ENCODE assay signal across 8 cellular contexts in the genomic region with DNA sequence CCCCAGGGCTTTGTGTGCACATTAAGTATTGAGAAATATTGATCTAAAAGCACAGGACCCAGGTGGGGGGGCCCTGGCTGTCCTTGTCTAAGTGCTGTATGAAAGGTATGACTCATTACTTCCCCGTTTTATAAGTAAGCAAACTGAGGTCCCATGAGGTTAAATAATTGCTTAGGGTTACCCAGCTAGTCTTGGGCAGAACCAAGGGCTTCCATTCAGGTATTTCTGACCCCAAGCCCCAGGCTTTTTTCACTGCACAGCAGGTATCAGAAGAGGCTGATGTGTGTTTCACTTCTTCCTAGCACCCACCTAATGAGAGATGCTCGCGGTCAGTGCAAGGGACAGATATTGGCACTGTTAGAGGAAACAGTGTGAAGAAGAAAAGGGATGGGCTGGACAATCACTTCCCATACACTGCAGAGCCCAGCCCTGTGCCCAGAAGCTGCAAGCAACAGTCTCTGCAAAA. TPM values are rescaled to one million over a fixed set of nuclear protein-coding genes. Genes with fewer than 3 reads are reported as not detected.
DNase-seq lines count a peak whose midpoint lies in the region; ATAC-seq and TF ChIP-seq lines count a peak whose summit lies in the region.

No MANE protein-coding gene starts in this region.

- DNase-seq in T-helper 17 cell (peak in 1 of 3 donors; percentile 50), fibroblast of mammary gland (ENCODE audit: low read depth) (peak; percentile 78), foreskin keratinocyte (no peak), SJCRH30 (no peak)
- no peak for DNase-seq in effector CD8-positive, alpha-beta T cell (lab: John Stamatoyannopoulos, UW)

- no peaks in the 10 kb centered on the region; the same call in 1 of the 2 replicates for H3K36me3 ChIP-seq in SJCRH30

- peaks cover 2% of the 10 kb centered on the region for H3K36me3 Mint-ChIP-seq in T-helper 17 cell (ENCODE audit: low read depth)
- no peaks in the 10 kb centered on the region for H3K36me3 Mint-ChIP-seq in stimulated activated naive CD8-positive, alpha-beta T cell treated with anti-CD3 and anti-CD28 coated beads, Interleukin-15, Interleukin-2, amounts not matched to agents 100 ng/mL and 50 ng/mL, for 24 hours (ENCODE audit: low read depth)

- H3K9me3 Mint-ChIP-seq in stimulated activated naive CD8-positive, alpha-beta T cell treated with anti-CD3 and anti-CD28 coated beads, Interleukin-15, Interleukin-2, amounts not matched to agents 100 ng/mL and 50 ng/mL, for 24 hours, result no peaks in the 10 kb centered on the region

- H3K4me1 Mint-ChIP-seq in T-helper 17 cell, result peaks cover 74% of the 10 kb centered on the region
- peaks cover 88% of the 10 kb centered on the region for H3K4me1 Mint-ChIP-seq in stimulated activated naive CD8-positive, alpha-beta T cell treated with anti-CD3 and anti-CD28 coated beads, Interleukin-15, Interleukin-2, amounts not matched to agents 100 ng/mL and 50 ng/mL, for 24 hours (ENCODE audit: low read depth)

- H3K4me3 ChIP-seq in fibroblast of mammary gland (ENCODE audit: control insufficient read depth, low read depth, low read length), result no peak overlapping the region
- H3K4me3 ChIP-seq in SJCRH30, result no peak overlapping the region

- H3K27me3 ChIP-seq in foreskin keratinocyte (no peaks in the 10 kb centered on the region), SJCRH30 (no peaks in the 10 kb centered on the region)

- peak overlapping the region; percentile 88 for H3K4me3 Mint-ChIP-seq in T-helper 17 cell
- peak overlapping the region; percentile 57 for H3K4me3 Mint-ChIP-seq in stimulated activated naive CD8-positive, alpha-beta T cell treated with anti-CD3 and anti-CD28 coated beads, Interleukin-15, Interleukin-2, amounts not matched to agents 100 ng/mL and 50 ng/mL, for 24 hours

- H3K4me1 ChIP-seq in foreskin keratinocyte, result peaks cover 7% of the 10 kb centered on the region
- 0 out of 2 replicates have a peak, but pooled peaks cover 5% of the 10 kb centered on the region for H3K4me1 ChIP-seq in SJCRH30

- ATAC-seq in GM18858 (IDR thresholded peaks at IDR 0.05; ENCODE audit: unreplicated experiment) (peak; percentile 36), HG02870 (IDR thresholded peaks at IDR 0.05; ENCODE audit: unreplicated experiment) (peak; percentile 58), T-helper 17 cell (no peak), foreskin keratinocyte (no peak)

- H3K27ac ChIP-seq in foreskin keratinocyte (no peak overlapping the region), SJCRH30 (no peak overlapping the region)

- TF ChIP-seq CTCF in fibroblast of mammary gland (conservative IDR thresholded peaks at IDR 0.05; ENCODE audit: control insufficient read depth, insufficient read depth, low read depth, low read length) (no peak), foreskin keratinocyte (conservative IDR thresholded peaks at IDR 0.05) (no peak)

- H3K9me3 ChIP-seq in T-helper 17 cell (ENCODE audit: control insufficient read depth, low read length, poor library complexity, severe bottlenecking) (no peaks in the 10 kb centered on the region), SJCRH30 (replicated peaks) (no peaks in the 10 kb centered on the region)

- no peaks in the 10 kb centered on the region for H3K27me3 Mint-ChIP-seq in T-helper 17 cell
- H3K27me3 Mint-ChIP-seq in stimulated activated naive CD8-positive, alpha-beta T cell treated with anti-CD3 and anti-CD28 coated beads, Interleukin-15, Interleukin-2, amounts not matched to agents 100 ng/mL and 50 ng/mL, for 24 hours, result no peaks in the 10 kb centered on the region

- peak overlapping the region; percentile 100 for H3K27ac Mint-ChIP-seq in T-helper 17 cell
- peak overlapping the region; percentile 52 for H3K27ac Mint-ChIP-seq in stimulated activated naive CD8-positive, alpha-beta T cell treated with anti-CD3 and anti-CD28 coated beads, Interleukin-15, Interleukin-2, amounts not matched to agents 100 ng/mL and 50 ng/mL, for 24 hours

RNA-seq across cellular contexts. Expression of a gene that starts 4.7 kb away (rescaled TPM):
- total RNA-seq in T-helper 17 cell (100 to 1,000 TPM; 178 to 214 TPM), foreskin keratinocyte (16.7 and 22.8 TPM in 2 replicates)
- 7.3 and 7.4 TPM in 2 replicates for polyA plus RNA-seq in foreskin keratinocyte
- total RNA-seq in SJCRH30 (2014; rRNA removed; shearing (Covaris generic)), result 0.26 and 0.41 TPM in 2 replicates

Comparison
In these comparisons a context has a peak if more than half of its experiments do, and no peak if none do; other contexts are left out.
1. ATAC-seq: peak in GM18858 (single experiment) and HG02870 (single experiment); none in T-helper 17 cell (single experiment) and foreskin keratinocyte (single experiment).
2. RNA of a gene that starts 4.7 kb away (total RNA-seq): 178 to 214 TPM in T-helper 17 cell and 16.7 to 22.8 TPM in foreskin keratinocyte; 0.26 to 0.41 TPM in SJCRH30; every median in the first group is over 10 times any median in the second.